Comparison of ENCODE assay signal across 10 cellular contexts in the genomic region with DNA sequence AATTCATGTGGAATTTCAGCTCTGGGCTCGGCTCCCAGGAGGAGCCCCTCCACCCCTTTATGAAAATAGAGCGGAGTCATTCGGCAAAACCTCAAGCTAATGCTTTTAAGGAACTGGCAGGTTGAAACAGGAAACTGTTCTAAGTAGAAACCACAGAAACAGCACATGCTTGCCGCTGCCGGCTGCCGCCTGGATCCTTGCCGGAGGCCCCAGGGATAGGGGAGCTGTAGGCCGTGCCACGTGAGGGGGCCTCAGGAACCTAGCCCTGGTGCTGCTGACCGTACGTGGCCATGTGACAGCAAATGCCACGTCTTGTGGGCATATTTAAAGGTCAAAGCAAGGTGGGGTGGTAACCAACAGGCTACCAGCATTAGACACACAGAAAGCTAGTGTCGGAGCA.
DNase-seq lines count a peak whose midpoint lies in the region; ATAC-seq, FAIRE-seq and TF ChIP-seq lines count a peak whose summit lies in the region.
"Had no signal": no experiment of that assay in that cellular context is flagged by ENCODE, and none has a peak within 500 bp of the region (broad histone marks: within the 10 kb centered on the region; RNA-seq: fewer than 3 reads in every experiment).

No MANE protein-coding gene starts in this region.

- H3K27me3 ChIP-seq in DND-41 (ENCODE audit: insufficient read depth, low read length, poor library complexity), result no peaks in the 10 kb centered on the region
- H3K27me3 ChIP-seq in ovary, result no peaks in the 10 kb centered on the region

- H3K27ac ChIP-seq in DND-41 (ENCODE audit: low read length) (peak overlapping the region; percentile 93), ovary (no peak overlapping the region)

- H3K9me3 ChIP-seq in DND-41 (ENCODE audit: insufficient read depth, low read length, severe bottlenecking) (no peaks in the 10 kb centered on the region), ovary (no peaks in the 10 kb centered on the region)

- H2AFZ ChIP-seq in DND-41 (ENCODE audit: low read depth, low read length), result peak overlapping the region; percentile 70

- ATAC-seq in DND-41 (ENCODE audit: insufficient read depth, low read depth), result peak; percentile 93

- H3K4me1 ChIP-seq in DND-41 (ENCODE audit: insufficient read depth, low read length), result peaks cover 57% of the 10 kb centered on the region
- H3K4me1 ChIP-seq in ovary (ENCODE audit: insufficient read depth), result no peaks in the 10 kb centered on the region

- H3K4me2 ChIP-seq in DND-41 (ENCODE audit: insufficient read depth, low read length), result peak overlapping the region; percentile 42

- H3K36me3 ChIP-seq in DND-41 (ENCODE audit: insufficient read depth, low read length), result no peaks in the 10 kb centered on the region
- H3K36me3 ChIP-seq in ovary, result no peaks in the 10 kb centered on the region

- H3K9ac ChIP-seq in DND-41 (ENCODE audit: low read depth, low read length), result peak overlapping the region; percentile 50

- H3K4me3 ChIP-seq in DND-41 (ENCODE audit: low read depth in 1 of 2, low read length in 2 of 2) (peak overlapping the region in 1 of 2 experiments; percentile 3; a peak in 1 of 4 replicates), ovary (no peak overlapping the region)

- FAIRE-seq in urothelium cell line (lab: Jason Lieb, UNC), result peak; percentile 66
- FAIRE-seq: frontal cortex, H1 had no signal

- 8 to 14% (median 13%) methylated on average over 13 of the region's 13 CpGs for WGBS in ovary, 3 donors

- TF ChIP-seq CTCF in DND-41 (IDR thresholded peaks at IDR 0.05; ENCODE audit: borderline replicate concordance, extremely low read depth, low read length, poor library complexity, severe bottlenecking) (no peak), ovary (IDR thresholded peaks at IDR 0.05) (no peak)

- no peak for TF ChIP-seq POLR2A in ovary (IDR thresholded peaks at IDR 0.05)

- no peak for TF ChIP-seq EP300 in ovary (IDR thresholded peaks at IDR 0.05)

- H3K79me2 ChIP-seq in DND-41 (ENCODE audit: insufficient read depth, low read length), result no peaks in the 10 kb centered on the region

- intact Hi-C loops in ovary (cut with DNase I), result no loop called here

- peak; percentile 90 for DNase-seq in DND-41
- DNase-seq in HS-5 (ENCODE audit: low read depth), result peak; percentile 9
- DNase-seq in activated CD4-positive, alpha-beta T cell treated with anti-CD3 and anti-CD28 coated beads, Interleukin-2, amount 50 U/mL, for 1 hour, result peak; percentile 4
- DNase-seq in fibroblast of gingiva (ENCODE audit: low read depth), result peak; percentile 73
- DNase-seq in ovary, result peak in 3 of 5 donors; percentile 28 to 49 (median 40)
- peak; percentile 84 for DNase-seq in urothelium cell line (ENCODE audit: low spot score)
- no peak for DNase-seq in NCI-H1092 treated with DMSO at 0.1 percent for 48 hours (lab: John Stamatoyannopoulos, UW)
- DNase-seq in cortex of kidney (lab: John Stamatoyannopoulos, UW), result no peak

- no peaks in the 10 kb centered on the region for H4K20me1 ChIP-seq in DND-41 (ENCODE audit: insufficient read depth, low read length)

Comparison
In these comparisons a context has a peak if more than half of its experiments do, and no peak if none do; other contexts are left out.
1. DNase-seq: peak in DND-41 (single experiment), HS-5 (single experiment), activated CD4-positive, alpha-beta T cell treated with anti-CD3 and anti-CD28 coated beads, Interleukin-2, amount 50 U/mL, for 1 hour (single experiment), fibroblast of gingiva (single experiment), ovary (3 of 5) and urothelium cell line (single experiment); none in NCI-H1092 treated with DMSO at 0.1 percent for 48 hours (single experiment) and cortex of kidney (single experiment).